Comparison of ENCODE assay signal across 29 cellular contexts in the genomic region with DNA sequence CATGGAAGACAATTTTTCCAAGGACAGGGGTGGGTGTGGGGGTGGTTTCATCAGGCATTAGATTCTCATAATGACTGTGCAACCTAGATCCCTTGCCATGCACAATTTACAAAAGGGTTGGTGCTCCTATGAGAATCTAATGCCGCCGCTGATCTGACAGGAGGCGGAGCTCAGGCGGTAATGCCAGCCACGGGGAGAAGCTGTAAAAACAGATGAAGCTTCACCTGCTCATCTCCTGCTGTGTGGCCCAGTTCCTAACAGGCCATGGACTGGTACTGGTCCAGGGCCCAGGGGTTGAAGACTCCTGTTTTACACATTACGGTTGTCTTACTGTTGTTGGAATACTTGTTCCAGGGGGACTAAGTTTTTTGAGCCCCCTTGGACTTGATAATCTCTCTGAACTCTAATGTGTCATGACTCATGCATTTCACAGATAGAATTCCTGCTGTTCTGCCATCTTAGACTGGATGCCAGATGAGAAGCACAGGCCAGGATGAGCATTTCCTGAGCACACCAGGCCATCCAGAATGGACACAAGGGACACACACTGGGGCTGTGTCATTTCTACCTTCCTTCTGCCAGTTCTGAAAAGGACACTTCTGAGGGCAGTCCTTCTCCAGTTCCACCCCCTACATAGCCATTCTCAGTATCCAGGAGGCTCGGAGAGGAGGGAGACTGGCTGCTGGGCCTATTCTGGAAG. TPM values are rescaled to one million over a fixed set of nuclear protein-coding genes. Genes with fewer than 3 reads are reported as not detected.
"Had no signal": no experiment of that assay in that cellular context is flagged by ENCODE, and none has a peak within 500 bp of the region (broad histone marks: within the 10 kb centered on the region; RNA-seq: fewer than 3 reads in every experiment).

No MANE protein-coding gene starts in this region.

- H3K9me3 Mint-ChIP-seq: activated CD4-positive, alpha-beta memory T cell treated with anti-CD3 and anti-CD28 coated beads for 36 hours; activated CD4-positive, alpha-beta T cell treated with anti-CD3 and anti-CD28 coated beads, Interleukin-2, amount 10 ng/mL, durations not matched to agents 24 days and 14 days; activated T-helper 1 cell treated with anti-CD3 and anti-CD28 coated beads, Interleukin-12 subunit alpha, Interleukin-12 subunit beta, Interleukin-2, Interleukin-4 antibody, amounts not matched to agents 30 ng/mL and 10 ng/mL and 1 ng/mL, durations not matched to agents 14 hours and 24 hours and 36 hours; natural killer cell treated with Interleukin-12 subunit alpha and Interleukin-12 subunit beta and Interleukin-15 and Interleukin-18, amount 100 ng/mL, for 72 hours; stimulated activated naive B cell treated with anti-CD40 and anti-IgM and Interleukin-4, amounts not matched to agents 10 μg/mL and 1 μg/mL and 100 μg/mL, for 72 hours had no signal

- H3K4me3 ChIP-seq: esophagus muscularis mucosa, left ventricle myocardium inferior, mucosa of descending colon, suprapubic skin, tibial artery had no signal

- H3K27ac ChIP-seq: brain microvascular endothelial cell, esophagus muscularis mucosa, left ventricle myocardium inferior, suprapubic skin, tibial artery, WERI-Rb-1 had no signal

- ATAC-seq: mucosa of descending colon; natural killer cell treated with Interleukin-12 subunit alpha and Interleukin-12 subunit beta and Interleukin-15 and Interleukin-18, amount 100 ng/mL, for 72 hours; stimulated activated naive B cell treated with anti-CD40 and anti-IgM and Interleukin-4, amounts not matched to agents 10 μg/mL and 1 μg/mL and 100 μg/mL, for 72 hours; T-helper 17 cell had no signal

- H3K27ac Mint-ChIP-seq: activated CD4-positive, alpha-beta memory T cell treated with anti-CD3 and anti-CD28 coated beads for 36 hours; activated CD4-positive, alpha-beta T cell treated with anti-CD3 and anti-CD28 coated beads, Interleukin-2, amount 10 ng/mL, durations not matched to agents 24 days and 14 days; activated T-helper 1 cell treated with anti-CD3 and anti-CD28 coated beads, Interleukin-12 subunit alpha, Interleukin-12 subunit beta, Interleukin-2, Interleukin-4 antibody, amounts not matched to agents 30 ng/mL and 10 ng/mL and 1 ng/mL, durations not matched to agents 14 hours and 24 hours and 36 hours; natural killer cell treated with Interleukin-12 subunit alpha and Interleukin-12 subunit beta and Interleukin-15 and Interleukin-18, amount 100 ng/mL, for 72 hours; progenitor cell of endocrine pancreas; stimulated activated naive B cell treated with anti-CD40 and anti-IgM and Interleukin-4, amounts not matched to agents 10 μg/mL and 1 μg/mL and 100 μg/mL, for 72 hours; T-helper 17 cell had no signal

- H3K4me1 ChIP-seq: left ventricle myocardium inferior, suprapubic skin had no signal

- H3K4me1 Mint-ChIP-seq: activated CD4-positive, alpha-beta T cell treated with anti-CD3 and anti-CD28 coated beads, Interleukin-2, amount 10 ng/mL, durations not matched to agents 24 days and 14 days; stimulated activated naive B cell treated with anti-CD40 and anti-IgM and Interleukin-4, amounts not matched to agents 10 μg/mL and 1 μg/mL and 100 μg/mL, for 72 hours; T-helper 17 cell had no signal

- DNase-seq: activated CD4-positive, alpha-beta memory T cell treated with anti-CD3 and anti-CD28 coated beads for 36 hours; activated CD4-positive, alpha-beta T cell treated with anti-CD3 and anti-CD28 coated beads, Interleukin-2, amount 10 ng/mL, durations not matched to agents 24 days and 14 days; activated CD4-positive, CD25-positive, alpha-beta regulatory T cell treated with anti-CD3 and anti-CD28 coated beads, Interleukin-2, amount 50 U/mL, for 72 hours; activated CD8-positive, alpha-beta memory T cell treated with anti-CD3 and anti-CD28 coated beads, Interleukin-2, amount 50 U/mL, for 4 hours; activated gamma-delta T cell treated with Interleukin-2 at 50 U/mL for 16 hours; activated naive CD4-positive, alpha-beta T cell treated with anti-CD3 and anti-CD28 coated beads, Interleukin-2, amount 50 U/mL, for 16 hours; activated T-cell treated with anti-CD3 and anti-CD28 coated beads, Interleukin-2, amount 50 U/mL, for 1 hour; amniotic stem cell; brain microvascular endothelial cell; central memory CD4-positive, alpha-beta T cell; dermis blood vessel endothelial cell; effector CD4-positive, alpha-beta T cell; foreskin melanocyte; left ventricle myocardium inferior; mucosa of descending colon; retina; stimulated activated CD4-positive, alpha-beta T cell treated with anti-CD3 and anti-CD28 coated beads, Interleukin-15, amount 100 ng/mL, for 24 hours; stimulated activated CD4-positive, alpha-beta T cell treated with anti-CD3 and anti-CD28 coated beads, Interleukin-2, amount 100 ng/mL, for 24 hours; stimulated activated naive B cell treated with anti-CD40 and anti-IgM and Interleukin-4, amounts not matched to agents 10 μg/mL and 1 μg/mL and 100 μg/mL, for 72 hours; T-helper 17 cell; T1000; WERI-Rb-1 had no signal

- H3K36me3 Mint-ChIP-seq: activated CD4-positive, alpha-beta memory T cell treated with anti-CD3 and anti-CD28 coated beads for 36 hours; natural killer cell treated with Interleukin-12 subunit alpha and Interleukin-12 subunit beta and Interleukin-15 and Interleukin-18, amount 100 ng/mL, for 72 hours; stimulated activated naive B cell treated with anti-CD40 and anti-IgM and Interleukin-4, amounts not matched to agents 10 μg/mL and 1 μg/mL and 100 μg/mL, for 72 hours had no signal

- H3K36me3 ChIP-seq: brain microvascular endothelial cell, esophagus muscularis mucosa, left ventricle myocardium inferior, suprapubic skin, tibial artery, WERI-Rb-1 had no signal

- H3K9me3 ChIP-seq: esophagus muscularis mucosa, left ventricle myocardium inferior, mucosa of descending colon, suprapubic skin, tibial artery had no signal

- H3K4me3 Mint-ChIP-seq: activated CD4-positive, alpha-beta memory T cell treated with anti-CD3 and anti-CD28 coated beads for 36 hours; activated CD4-positive, alpha-beta T cell treated with anti-CD3 and anti-CD28 coated beads, Interleukin-2, amount 10 ng/mL, durations not matched to agents 24 days and 14 days; activated T-helper 1 cell treated with anti-CD3 and anti-CD28 coated beads, Interleukin-12 subunit alpha, Interleukin-12 subunit beta, Interleukin-2, Interleukin-4 antibody, amounts not matched to agents 30 ng/mL and 10 ng/mL and 1 ng/mL, durations not matched to agents 14 hours and 24 hours and 36 hours; natural killer cell treated with Interleukin-12 subunit alpha and Interleukin-12 subunit beta and Interleukin-15 and Interleukin-18, amount 100 ng/mL, for 72 hours; stimulated activated naive B cell treated with anti-CD40 and anti-IgM and Interleukin-4, amounts not matched to agents 10 μg/mL and 1 μg/mL and 100 μg/mL, for 72 hours; T-helper 17 cell had no signal

RNA-seq across cellular contexts. Expression of gene PLEKHD1, which starts 5.8 kb away (rescaled TPM):
- total RNA-seq: activated T-helper 1 cell treated with anti-CD3 and anti-CD28 coated beads, Interleukin-12 subunit alpha, Interleukin-12 subunit beta, Interleukin-2, Interleukin-4 antibody, amounts not matched to agents 30 ng/mL and 10 ng/mL and 1 ng/mL, durations not matched to agents 14 hours and 24 hours and 36 hours; dermis blood vessel endothelial cell; lung microvascular endothelial cell had no signal
